ENCODE assay signal across 9 cellular contexts in genomic region chr1:229027622-229028182, GRCh38.
DNase-seq lines count a peak whose midpoint lies in the region; ATAC-seq and TF ChIP-seq lines count a peak whose summit lies in the region.
"Had no signal": no experiment of that assay in that cellular context is flagged by ENCODE, and none has a peak within 500 bp of the region (broad histone marks: within the 10 kb centered on the region; RNA-seq: fewer than 3 reads in every experiment).

No MANE protein-coding gene starts in this region.

- H3K27me3 ChIP-seq in adrenal gland, result no peaks in the 10 kb centered on the region
- no peaks in the 10 kb centered on the region for H3K27me3 ChIP-seq in muscle layer of duodenum (ENCODE audit: low read depth, low read length)
- H3K27me3 ChIP-seq: gastrocnemius medialis had no signal

- no peak for TF ChIP-seq CTCF in adrenal gland (IDR thresholded peaks at IDR 0.05)

- H3K36me3 ChIP-seq in adrenal gland (replicated peaks in 1 of 2) (no peaks in the 10 kb centered on the region), muscle layer of duodenum (ENCODE audit: control insufficient read depth in 1 of 2, insufficient read depth in 2 of 2, low read length in 2 of 2) (no peaks in the 10 kb centered on the region)
- H3K36me3 ChIP-seq: gastrocnemius medialis had no signal

- H3K4me3 ChIP-seq in adrenal gland, result no peak overlapping the region
- peak overlapping the region in 1 of 2 donors; percentile 31 for H3K4me3 ChIP-seq in muscle layer of duodenum (ENCODE audit: low read depth in 1 of 2, low read length in 2 of 2)
- H3K4me3 ChIP-seq: gastrocnemius medialis had no signal

- H3K9me3 ChIP-seq in adrenal gland (replicated peaks in 1 of 3), result no peaks in the 10 kb centered on the region
- H3K9me3 ChIP-seq in muscle layer of duodenum (ENCODE audit: control insufficient read depth in 1 of 2, low read length in 2 of 2), result no peaks in the 10 kb centered on the region
- H3K9me3 ChIP-seq: gastrocnemius medialis had no signal

- H3K27ac ChIP-seq in adrenal gland (peak overlapping the region in 1 of 5 donors; percentile 69), muscle layer of duodenum (ENCODE audit: low read length) (peak overlapping the region; percentile 70)
- H3K27ac ChIP-seq: gastrocnemius medialis had no signal

- no peak for ATAC-seq in HG03571 (IDR thresholded peaks at IDR 0.05; ENCODE audit: unreplicated experiment)

- H3K4me1 ChIP-seq in adrenal gland (replicated peaks in 1 of 2) (peaks cover 9 to 19% of the 10 kb centered on the region in 2 donors), muscle layer of duodenum (ENCODE audit: control insufficient read depth in 1 of 2, insufficient read depth in 2 of 2, low read length in 2 of 2) (peaks cover 11 to 15% of the 10 kb centered on the region in 2 donors)

- WGBS in adrenal gland, 4 donors, result 56 to 64% (median 59%) methylated on average over 8 of the region's 8 CpGs

- TF ChIP-seq POLR2A in adrenal gland (IDR thresholded peaks at IDR 0.05), result no peak

- intact Hi-C loops in adrenal gland (cut with DNase I), result no loop called here

- DNase-seq in GM04504 (ENCODE audit: low read depth) (peak; percentile 13), M059J (ENCODE audit: low read depth) (peak; percentile 24), adrenal gland (peak in 4 of 7 donors; percentile 24 to 68 (median 50)), NCI-H1417 (lab: John Stamatoyannopoulos, UW) (no peak), inferior parietal cortex (ENCODE audit: extremely low spot score) (no peak), T1000 (lab: John Stamatoyannopoulos, UW) (no peak)

Comparison
In these comparisons a context has a peak if more than half of its experiments do, and no peak if none do; other contexts are left out.
1. DNase-seq: peak in GM04504 (single experiment), M059J (single experiment) and adrenal gland (4 of 7); none in NCI-H1417 (0 of 3), inferior parietal cortex (single experiment) and T1000 (single experiment).